ENCODE assay signal across 20 cellular contexts in the genomic region with DNA sequence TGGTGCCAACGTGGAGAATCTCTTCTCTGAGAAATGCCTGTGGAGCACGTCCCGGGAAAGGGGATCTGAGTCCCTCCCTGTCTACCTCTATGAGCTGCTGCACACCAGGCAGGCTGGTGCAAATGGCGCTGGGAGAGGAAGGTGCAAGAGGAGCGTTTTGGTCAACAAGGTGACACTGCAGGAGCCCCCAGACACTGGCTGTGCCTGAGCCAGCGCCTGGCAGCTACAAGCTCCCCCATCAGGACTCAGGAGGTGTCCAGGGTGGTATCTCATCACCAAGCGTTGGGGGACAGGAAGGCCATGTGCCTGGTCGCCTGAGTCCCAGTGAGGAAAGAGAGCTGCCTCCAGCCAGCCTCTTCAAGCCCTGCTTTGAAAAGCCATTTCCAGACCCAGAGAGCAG.
"Had no signal": no experiment of that assay in that cellular context is flagged by ENCODE, and none has a peak within 500 bp of the region (broad histone marks: within the 10 kb centered on the region; RNA-seq: fewer than 3 reads in every experiment).

No MANE protein-coding gene starts in this region.

- H3K9me3 Mint-ChIP-seq: activated CD4-positive, alpha-beta T cell treated with anti-CD3 and anti-CD28 coated beads, Interleukin-2, amount 10 ng/mL, durations not matched to agents 7 days and 5 days; activated naive CD4-positive, alpha-beta T cell treated with anti-CD3 and anti-CD28 coated beads, Interleukin-2, amount 10 ng/mL, durations not matched to agents 7 days and 5 days; activated naive CD8-positive, alpha-beta T cell treated with anti-CD3 and anti-CD28 coated beads, Interleukin-2, amount 50 U/mL, for 24 hours; activated T-cell treated with anti-CD3 and anti-CD28 coated beads, Interleukin-2, amount 50 U/mL, for 4 hours; naive B cell; neural progenitor cell; stimulated activated memory B cell treated with anti-CD40 and anti-IgM and Interleukin-4, amounts not matched to agents 10 μg/mL and 1 μg/mL and 100 μg/mL, for 72 hours; T-helper 1 cell treated with Interleukin-12 subunit alpha and Interleukin-12 subunit beta and Interleukin-4 antibody, amounts not matched to agents 30 μg/mL and 1 μg/mL, for 36 hours had no signal

- H3K27me3 ChIP-seq: ovary, spleen had no signal

- H3K9ac ChIP-seq: neural progenitor cell had no signal

- H3K4me1 ChIP-seq: neural progenitor cell had no signal

- H3K27me3 Mint-ChIP-seq: activated CD4-positive, alpha-beta T cell treated with anti-CD3 and anti-CD28 coated beads, Interleukin-2, amount 10 ng/mL, durations not matched to agents 7 days and 5 days; activated naive CD8-positive, alpha-beta T cell treated with anti-CD3 and anti-CD28 coated beads, Interleukin-2, amount 50 U/mL, for 24 hours had no signal

- H3K36me3 Mint-ChIP-seq: activated naive CD4-positive, alpha-beta T cell treated with anti-CD3 and anti-CD28 coated beads, Interleukin-2, amount 10 ng/mL, durations not matched to agents 7 days and 5 days; naive B cell; stimulated activated memory B cell treated with anti-CD40 and anti-IgM and Interleukin-4, amounts not matched to agents 10 μg/mL and 1 μg/mL and 100 μg/mL, for 72 hours had no signal

- H3K27ac ChIP-seq: neural progenitor cell had no signal

- FAIRE-seq: islet of Langerhans had no signal

- H3K9me3 ChIP-seq: ovary, spleen had no signal

- H3K4me1 Mint-ChIP-seq: activated CD4-positive, alpha-beta T cell treated with anti-CD3 and anti-CD28 coated beads, Interleukin-2, amount 10 ng/mL, durations not matched to agents 7 days and 5 days; activated naive CD4-positive, alpha-beta T cell treated with anti-CD3 and anti-CD28 coated beads, Interleukin-2, amount 10 ng/mL, durations not matched to agents 7 days and 5 days; activated naive CD8-positive, alpha-beta T cell treated with anti-CD3 and anti-CD28 coated beads, Interleukin-2, amount 50 U/mL, for 24 hours; naive B cell; stimulated activated memory B cell treated with anti-CD40 and anti-IgM and Interleukin-4, amounts not matched to agents 10 μg/mL and 1 μg/mL and 100 μg/mL, for 72 hours had no signal

- ATAC-seq: activated CD4-positive, CD25-positive, alpha-beta regulatory T cell treated with anti-CD3 and anti-CD28 coated beads, Interleukin-2, amount 50 U/mL, for 24 hours; activated naive CD8-positive, alpha-beta T cell treated with anti-CD3 and anti-CD28 coated beads, Interleukin-2, amount 50 U/mL, for 24 hours; activated T-cell treated with anti-CD3 and anti-CD28 coated beads, Interleukin-2, amount 50 U/mL, for 4 hours; esophagus mucosa; sciatic nerve; stimulated activated memory B cell treated with anti-CD40 and anti-IgM and Interleukin-4, amounts not matched to agents 10 μg/mL and 1 μg/mL and 100 μg/mL, for 72 hours had no signal

- DNase-seq: activated CD4-positive, alpha-beta T cell treated with anti-CD3 and anti-CD28 coated beads, Interleukin-2, amount 10 ng/mL, durations not matched to agents 7 days and 5 days; activated CD8-positive, alpha-beta memory T cell treated with anti-CD3 and anti-CD28 coated beads, Interleukin-2, amount 50 U/mL, for 4 hours; activated naive CD4-positive, alpha-beta T cell treated with anti-CD3 and anti-CD28 coated beads, Interleukin-2, amount 10 ng/mL, durations not matched to agents 7 days and 5 days; activated naive CD8-positive, alpha-beta T cell treated with anti-CD3 and anti-CD28 coated beads, Interleukin-2, amount 50 U/mL, for 24 hours; activated T-cell treated with anti-CD3 and anti-CD28 coated beads, Interleukin-2, amount 50 U/mL, for 4 hours; cortex of kidney; effector CD8-positive, alpha-beta T cell; hippocampal formation; naive B cell; ovary; spleen; stimulated activated CD4-positive, alpha-beta T cell treated with anti-CD3 and anti-CD28 coated beads, Interleukin-4, amount 100 ng/mL, for 4 hours; trophoblast cell had no signal

- H3K36me3 ChIP-seq: neural progenitor cell, ovary had no signal

- H3K4me3 Mint-ChIP-seq: activated CD4-positive, alpha-beta T cell treated with anti-CD3 and anti-CD28 coated beads, Interleukin-2, amount 10 ng/mL, durations not matched to agents 7 days and 5 days; activated naive CD4-positive, alpha-beta T cell treated with anti-CD3 and anti-CD28 coated beads, Interleukin-2, amount 10 ng/mL, durations not matched to agents 7 days and 5 days; activated naive CD8-positive, alpha-beta T cell treated with anti-CD3 and anti-CD28 coated beads, Interleukin-2, amount 50 U/mL, for 24 hours; activated T-cell treated with anti-CD3 and anti-CD28 coated beads, Interleukin-2, amount 50 U/mL, for 4 hours; neural progenitor cell; stimulated activated memory B cell treated with anti-CD40 and anti-IgM and Interleukin-4, amounts not matched to agents 10 μg/mL and 1 μg/mL and 100 μg/mL, for 72 hours; T-helper 1 cell treated with Interleukin-12 subunit alpha and Interleukin-12 subunit beta and Interleukin-4 antibody, amounts not matched to agents 30 μg/mL and 1 μg/mL, for 36 hours had no signal

- H3K4me3 ChIP-seq: neural progenitor cell, ovary, spleen had no signal

- H3K27ac Mint-ChIP-seq: activated CD4-positive, alpha-beta T cell treated with anti-CD3 and anti-CD28 coated beads, Interleukin-2, amount 10 ng/mL, durations not matched to agents 7 days and 5 days; activated naive CD4-positive, alpha-beta T cell treated with anti-CD3 and anti-CD28 coated beads, Interleukin-2, amount 10 ng/mL, durations not matched to agents 7 days and 5 days; activated naive CD8-positive, alpha-beta T cell treated with anti-CD3 and anti-CD28 coated beads, Interleukin-2, amount 50 U/mL, for 24 hours; stimulated activated memory B cell treated with anti-CD40 and anti-IgM and Interleukin-4, amounts not matched to agents 10 μg/mL and 1 μg/mL and 100 μg/mL, for 72 hours; T-helper 1 cell treated with Interleukin-12 subunit alpha and Interleukin-12 subunit beta and Interleukin-4 antibody, amounts not matched to agents 30 μg/mL and 1 μg/mL, for 36 hours had no signal
